Comparison of ENCODE assay signal across 9 cellular contexts in the genomic region with DNA sequence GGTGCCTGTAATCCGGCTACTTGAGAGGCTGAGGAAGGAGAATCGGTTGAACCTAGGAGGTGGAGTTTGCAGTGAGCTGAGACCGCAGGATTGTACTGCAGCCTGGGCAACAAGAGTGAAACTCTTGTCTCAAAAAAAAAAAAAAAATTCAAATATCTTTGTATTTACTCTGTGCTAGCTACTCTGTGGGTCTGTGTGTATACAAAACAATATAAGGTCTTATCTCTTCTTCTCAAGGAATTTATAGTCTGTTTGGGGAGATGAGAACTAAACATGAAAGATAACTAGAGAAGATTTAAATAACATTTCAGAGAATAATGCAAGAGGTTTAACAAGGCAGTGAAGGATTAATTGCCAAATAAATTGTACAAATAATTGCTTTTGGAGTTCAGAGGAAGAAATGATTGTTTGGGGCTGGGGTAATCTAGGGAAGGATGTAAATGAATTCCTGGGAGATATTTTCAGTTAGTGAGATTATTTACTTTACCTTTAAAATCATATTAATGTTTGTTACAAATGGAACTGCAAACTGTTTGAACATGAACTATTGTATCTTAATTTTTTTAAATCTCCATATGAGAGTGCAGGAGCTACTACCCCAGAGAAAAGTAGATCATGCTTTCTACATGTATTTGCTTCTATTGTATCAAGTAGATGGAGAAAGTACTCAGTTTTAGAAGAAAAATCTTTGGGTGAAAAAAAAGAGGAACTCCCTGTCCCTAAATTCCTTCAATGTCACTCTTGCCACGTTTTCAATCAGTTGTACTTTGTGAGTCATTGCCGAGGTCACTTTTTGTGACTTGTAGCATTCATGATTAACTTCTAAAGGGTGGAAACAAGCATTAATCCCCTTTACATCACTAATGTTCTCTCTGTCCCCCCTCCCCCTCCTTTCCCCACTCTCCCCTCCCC. TPM values are rescaled to one million over a fixed set of nuclear protein-coding genes. Genes with fewer than 3 reads are reported as not detected.
A peak's percentile ranks its signal among the peaks of the same experiment; 100 is the strongest.
DNase-seq lines count a peak whose midpoint lies in the region; ATAC-seq and TF ChIP-seq lines count a peak whose summit lies in the region.
"Had no signal": no experiment of that assay in that cellular context is flagged by ENCODE, and none has a peak within 500 bp of the region (broad histone marks: within the 10 kb centered on the region; RNA-seq: fewer than 3 reads in every experiment).

No MANE protein-coding gene starts in this region.

- CTCF ChIA-PET in Caco-2 (lab: Charles Lee) (interaction anchor here (0.6 to 1.8 kb wide), 3 partner anchors 129 to 181 kb away, joined by 3 to 6 read pairs (median 3); no protein-coding TSS in a partner anchor), WTC11 (lab: Charles Lee) (interaction anchor here (0.5 to 2.4 kb wide), 4 partner anchors 20 to 156 kb away, joined by 3 to 9 read pairs (median 4); no protein-coding TSS in a partner anchor)

- intact Hi-C loops in Caco-2 (cut with micrococcal nuclease; ENCODE audit: unreplicated experiment), result loop anchor here (2.0 kb wide), 1 partner anchor 36 kb away; no protein-coding TSS in a partner anchor

- H3K4me3 ChIP-seq in Caco-2 (ENCODE audit: low read depth, low read length), result no peak overlapping the region

- H3K4me1 Mint-ChIP-seq in Caco-2 (ENCODE audit: low read depth, unreplicated experiment), result peaks cover 28% of the 10 kb centered on the region
- peaks cover 51% of the 10 kb centered on the region for H3K4me1 Mint-ChIP-seq in WTC11
- peaks cover 37 to 47% of the 10 kb centered on the region in 2 donors for H3K4me1 Mint-ChIP-seq in natural killer cell treated with Interleukin-12 subunit alpha and Interleukin-12 subunit beta and Interleukin-15 and Interleukin-18, amount 100 ng/mL, for 72 hours (ENCODE audit: low read depth in 2 of 2)

- TF ChIP-seq CTCF in Caco-2 (IDR thresholded peaks at IDR 0.05; ENCODE audit: insufficient read depth in 1 of 2, low read depth in 1 of 2, low read length in 1 of 2, severe bottlenecking in 1 of 2, unreplicated experiment in 1 of 2), result no peak
- TF ChIP-seq CTCF in WTC11 (IDR thresholded peaks at IDR 0.05), result no peak

- H3K27me3 Mint-ChIP-seq in Caco-2 (ENCODE audit: insufficient read depth, unreplicated experiment), result no peaks in the 10 kb centered on the region
- no peaks in the 10 kb centered on the region for H3K27me3 Mint-ChIP-seq in WTC11 (ENCODE audit: low read depth)
- H3K27me3 Mint-ChIP-seq in natural killer cell treated with Interleukin-12 subunit alpha and Interleukin-12 subunit beta and Interleukin-15 and Interleukin-18, amount 100 ng/mL, for 72 hours, result no peaks in the 10 kb centered on the region

- ATAC-seq in WTC11, result no peak
- no peak for ATAC-seq in natural killer cell treated with Interleukin-12 subunit alpha and Interleukin-12 subunit beta and Interleukin-15 and Interleukin-18, amount 100 ng/mL, for 72 hours

- H3K27ac Mint-ChIP-seq in Caco-2 (ENCODE audit: unreplicated experiment) (peak overlapping the region; percentile 20), WTC11 (peak overlapping the region; percentile 43; the same call in 1 of the 2 replicates)
- H3K27ac Mint-ChIP-seq in natural killer cell treated with Interleukin-12 subunit alpha and Interleukin-12 subunit beta and Interleukin-15 and Interleukin-18, amount 100 ng/mL, for 72 hours, result peak overlapping the region; percentile 9 to 12

- H3K4me1 ChIP-seq in Caco-2, result peaks cover 31% of the 10 kb centered on the region

- H3K36me3 Mint-ChIP-seq in Caco-2 (ENCODE audit: insufficient read depth, unreplicated experiment) (peaks cover 16% of the 10 kb centered on the region), WTC11 (no peaks in the 10 kb centered on the region)
- no peaks in the 10 kb centered on the region for H3K36me3 Mint-ChIP-seq in natural killer cell treated with Interleukin-12 subunit alpha and Interleukin-12 subunit beta and Interleukin-15 and Interleukin-18, amount 100 ng/mL, for 72 hours

- H3K9me3 ChIP-seq in Caco-2, result no peaks in the 10 kb centered on the region

- no peaks in the 10 kb centered on the region for H3K27me3 ChIP-seq in Caco-2 (replicated peaks; ENCODE audit: control insufficient read depth, insufficient read depth, low read length)

- peak in 1 of 2 experiments; percentile 57 for DNase-seq in Caco-2
- peak; percentile 33 for DNase-seq in LHCN-M2 (ENCODE audit: low read depth)
- DNase-seq in WTC11 (ENCODE audit: low spot score), result no peak
- no peak for DNase-seq in natural killer cell treated with Interleukin-12 subunit alpha and Interleukin-12 subunit beta and Interleukin-15 and Interleukin-18, amount 100 ng/mL, for 72 hours (ENCODE audit: low spot score)
- DNase-seq in cerebellar nuclear complex (lab: John Stamatoyannopoulos, UW), result no peak
- DNase-seq in inferior parietal cortex (ENCODE audit: extremely low spot score), result no peak
- DNase-seq in activated T-cell treated with anti-CD3 and anti-CD28 coated beads, Interleukin-2, amount 50 U/mL, for 48 hours, result no peak
- no peak for DNase-seq in cerebellum (ENCODE audit: low spot score)

- no peak overlapping the region for H3K4me3 Mint-ChIP-seq in Caco-2 (ENCODE audit: unreplicated experiment)
- no peak overlapping the region for H3K4me3 Mint-ChIP-seq in WTC11
- no peak overlapping the region for H3K4me3 Mint-ChIP-seq in natural killer cell treated with Interleukin-12 subunit alpha and Interleukin-12 subunit beta and Interleukin-15 and Interleukin-18, amount 100 ng/mL, for 72 hours
- H3K4me3 Mint-ChIP-seq: neural crest cell had no signal

- H3K9me3 Mint-ChIP-seq in Caco-2 (ENCODE audit: unreplicated experiment), result no peaks in the 10 kb centered on the region
- no peaks in the 10 kb centered on the region for H3K9me3 Mint-ChIP-seq in WTC11
- no peaks in the 10 kb centered on the region for H3K9me3 Mint-ChIP-seq in natural killer cell treated with Interleukin-12 subunit alpha and Interleukin-12 subunit beta and Interleukin-15 and Interleukin-18, amount 100 ng/mL, for 72 hours
- H3K9me3 Mint-ChIP-seq: neural crest cell had no signal

- BruUV-seq in Caco-2 (replicated peaks; lab: Mats Ljungman, UMichigan), result no TSS peak

- H3K36me3 ChIP-seq in Caco-2 (ENCODE audit: control insufficient read depth, insufficient read depth, low read length), result peaks cover 1% of the 10 kb centered on the region; the same call in 1 of the 2 replicates

- POLR2A ChIA-PET in Caco-2 (lab: Charles Lee), result interaction anchor here (0.6 to 1.6 kb wide), 3 partner anchors 39 to 1177 kb away, joined by 3 to 10 read pairs (median 3); a partner anchor contains a TSS
- POLR2A ChIA-PET in WTC11 (lab: Charles Lee), result interaction anchor here (0.7 to 1.2 kb wide), 2 partner anchors 39 to 63 kb away, joined by 3 read pairs; a partner anchor contains a TSS

TF ChIP-seq in WTC11, 78 proteins besides CTCF, POLR2A, EP300 and RAD21:
- TF ChIP-seq NFE2L1 (CRISPR knock-in tag; IDR thresholded peaks at IDR 0.05) (no peak), IRF2 (CRISPR knock-in tag; IDR thresholded peaks at IDR 0.05; ENCODE audit: borderline replicate concordance, low read depth) (no peak), ZNF416 (CRISPR knock-in tag; IDR thresholded peaks at IDR 0.05) (no peak), HMGA2 (CRISPR knock-in tag; IDR thresholded peaks at IDR 0.05) (no peak), ZNF671 (CRISPR knock-in tag; IDR thresholded peaks at IDR 0.05) (no peak), SP1 (CRISPR knock-in tag; conservative IDR thresholded peaks at IDR 0.05) (no peak), ESRRA (CRISPR knock-in tag; IDR thresholded peaks at IDR 0.05; ENCODE audit: borderline replicate concordance) (no peak), JAZF1 (CRISPR knock-in tag; IDR thresholded peaks at IDR 0.05) (no peak), ATF1 (CRISPR knock-in tag; IDR thresholded peaks at IDR 0.05) (no peak), TP53 (CRISPR knock-in tag; IDR thresholded peaks at IDR 0.05) (no peak), NR2C2 (CRISPR knock-in tag; IDR thresholded peaks at IDR 0.05) (no peak), MYBL2 (CRISPR knock-in tag; IDR thresholded peaks at IDR 0.05) (no peak), MXD4 (CRISPR knock-in tag; IDR thresholded peaks at IDR 0.05; ENCODE audit: borderline replicate concordance) (no peak)
- TF ChIP-seq, protein P1, sequence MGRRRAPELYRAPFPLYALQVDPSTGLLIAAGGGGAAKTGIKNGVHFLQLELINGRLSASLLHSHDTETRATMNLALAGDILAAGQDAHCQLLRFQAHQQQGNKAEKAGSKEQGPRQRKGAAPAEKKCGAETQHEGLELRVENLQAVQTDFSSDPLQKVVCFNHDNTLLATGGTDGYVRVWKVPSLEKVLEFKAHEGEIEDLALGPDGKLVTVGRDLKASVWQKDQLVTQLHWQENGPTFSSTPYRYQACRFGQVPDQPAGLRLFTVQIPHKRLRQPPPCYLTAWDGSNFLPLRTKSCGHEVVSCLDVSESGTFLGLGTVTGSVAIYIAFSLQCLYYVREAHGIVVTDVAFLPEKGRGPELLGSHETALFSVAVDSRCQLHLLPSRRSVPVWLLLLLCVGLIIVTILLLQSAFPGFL (CRISPR knock-in tag; IDR thresholded peaks at IDR 0.05; ENCODE audit: borderline replicate concordance), result no peak

RNA-seq across cellular contexts. Expression of a gene that starts 39.0 kb away (rescaled TPM):
- total RNA-seq in Caco-2 (2022), result 96.7 and 97.3 TPM in 2 replicates
- total RNA-seq in LHCN-M2 (2014; rRNA removed), result 16.1 and 17.5 TPM in 2 replicates
- polyA plus RNA-seq in LHCN-M2 (2012), result 6.5 TPM
- total RNA-seq in WTC11 (2021), result 20.2 to 25.2 TPM (median 21.5 TPM) in 3 replicates
- 10 to 100 TPM; 63.6 to 66.6 TPM for total RNA-seq in natural killer cell treated with Interleukin-12 subunit alpha and Interleukin-12 subunit beta and Interleukin-15 and Interleukin-18, amount 100 ng/mL, for 72 hours
- total RNA-seq in cerebellum, result 26.0 TPM
